13 cellular contexts compared by ENCODE assay signal in genomic region chr10:110730345-110731055, GRCh38.
"Had no signal": no experiment of that assay in that cellular context is flagged by ENCODE, and none has a peak within 500 bp of the region (broad histone marks: within the 10 kb centered on the region; RNA-seq: fewer than 3 reads in every experiment).

No MANE protein-coding gene starts in this region.

- H3K27me3 ChIP-seq: thyroid gland, uterus had no signal

- H3K4me3 ChIP-seq: suprapubic skin, thyroid gland, uterus had no signal

- H3K4me1 ChIP-seq: thyroid gland, uterus had no signal

- H3K27ac ChIP-seq: neutrophil, suprapubic skin, thyroid gland, uterus had no signal

- ATAC-seq: naive thymus-derived CD8-positive, alpha-beta T cell; stimulated activated effector memory CD8-positive, alpha-beta T cell treated with anti-CD3 and anti-CD28 coated beads, Interleukin-12 subunit alpha, Interleukin-12 subunit beta, amount 100 ng/mL, for 72 hours; stimulated activated naive CD8-positive, alpha-beta T cell treated with anti-CD3 and anti-CD28 coated beads, Interleukin-15, Interleukin-2, amounts not matched to agents 100 U/mL and 50 U/mL, for 24 hours had no signal

- H3K36me3 ChIP-seq: neutrophil, suprapubic skin, thyroid gland, uterus had no signal

- DNase-seq: effector CD4-positive, alpha-beta T cell; foreskin melanocyte; islet precursor cell; mammary epithelial cell; naive thymus-derived CD8-positive, alpha-beta T cell; stimulated activated CD4-positive, alpha-beta T cell treated with anti-CD3 and anti-CD28 coated beads, Interleukin-4, amount 100 ng/mL, for 1 hour; stimulated activated CD8-positive, alpha-beta memory T cell treated with anti-CD3 and anti-CD28 coated beads, Interleukin-4, amount 100 ng/mL, for 48 hours; stimulated activated naive CD8-positive, alpha-beta T cell treated with anti-CD3 and anti-CD28 coated beads, Interleukin-15, Interleukin-2, amounts not matched to agents 100 U/mL and 50 U/mL, for 24 hours; thyroid gland; uterus had no signal

- H3K9me3 ChIP-seq: neutrophil, suprapubic skin, thyroid gland, uterus had no signal
